ENCODE assay signal across 19 cellular contexts in genomic region chr5:107826311-107827000, GRCh38.
DNase-seq lines count a peak whose midpoint lies in the region; ATAC-seq and TF ChIP-seq lines count a peak whose summit lies in the region.
"Had no signal": no experiment of that assay in that cellular context is flagged by ENCODE, and none has a peak within 500 bp of the region (broad histone marks: within the 10 kb centered on the region; RNA-seq: fewer than 3 reads in every experiment).

No MANE protein-coding gene starts in this region.

- H3K27me3 Mint-ChIP-seq in neural progenitor cell (ENCODE audit: insufficient read depth, low read depth), result peaks cover 5% of the 10 kb centered on the region
- peaks cover 0 to 21% (median 2%) of the 10 kb centered on the region in 5 donors for H3K27me3 Mint-ChIP-seq in naive thymus-derived CD8-positive, alpha-beta T cell

- no peak for TF ChIP-seq CTCF in neural progenitor cell (IDR thresholded peaks at IDR 0.05)

- H3K27me3 ChIP-seq in H7 (ENCODE audit: control insufficient read depth, insufficient read depth, low read length) (no peaks in the 10 kb centered on the region), NT2/D1 (ENCODE audit: insufficient read depth, insufficient read length) (no peaks in the 10 kb centered on the region), neural progenitor cell (no peaks in the 10 kb centered on the region)
- H3K27me3 ChIP-seq: BE2C had no signal

- H3K36me3 ChIP-seq in H7 (replicated peaks; ENCODE audit: control insufficient read depth, insufficient read depth, low read length), result no peaks in the 10 kb centered on the region
- H3K36me3 ChIP-seq in NT2/D1 (ENCODE audit: insufficient read depth, insufficient read length, low read length), result no peaks in the 10 kb centered on the region
- H3K36me3 ChIP-seq in neural progenitor cell, result no peaks in the 10 kb centered on the region
- H3K36me3 ChIP-seq: BE2C had no signal

- no peak for ATAC-seq in naive thymus-derived CD8-positive, alpha-beta T cell
- no peak for ATAC-seq in GM19467 (IDR thresholded peaks at IDR 0.05; ENCODE audit: unreplicated experiment)
- ATAC-seq: K562, SK-N-SH treated with all-trans-retinoic acid at 6 μM for 48 hours had no signal

- H3K4me2 ChIP-seq in neural progenitor cell, result peak overlapping the region; percentile 64
- H3K4me2 ChIP-seq: PC-9 had no signal

- no peaks in the 10 kb centered on the region for H4K20me1 ChIP-seq in neural progenitor cell (ENCODE audit: low read depth)

- H3K4me1 ChIP-seq in NT2/D1 (ENCODE audit: insufficient read depth, insufficient read length) (no peaks in the 10 kb centered on the region), neural progenitor cell (peaks cover 35% of the 10 kb centered on the region)

- peaks cover 27% of the 10 kb centered on the region for H3K4me1 Mint-ChIP-seq in neural progenitor cell
- H3K4me1 Mint-ChIP-seq in naive thymus-derived CD8-positive, alpha-beta T cell, result no peaks in the 10 kb centered on the region
- H3K4me1 Mint-ChIP-seq: CD4-positive, CD25-positive, alpha-beta regulatory T cell had no signal

- H3K9me3 ChIP-seq in NT2/D1 (ENCODE audit: insufficient read depth, low read length), result no peaks in the 10 kb centered on the region
- no peaks in the 10 kb centered on the region for H3K9me3 ChIP-seq in neural progenitor cell (ENCODE audit: low read depth)

- H3F3A ChIP-seq in neural progenitor cell (ENCODE audit: low read depth), result peaks cover 31% of the 10 kb centered on the region

- no peak overlapping the region for H3K4me3 ChIP-seq in H7 (ENCODE audit: insufficient read depth, low read depth, low read length)
- no peak overlapping the region for H3K4me3 ChIP-seq in NT2/D1 (ENCODE audit: insufficient read length, low read depth)
- H3K4me3 ChIP-seq in neural progenitor cell, result no peak overlapping the region
- H3K4me3 ChIP-seq: K562, PC-9 had no signal

- peak; percentile 25 for DNase-seq in H7
- peak; percentile 36 for DNase-seq in NT2/D1 (ENCODE audit: low read depth, low spot score)
- peak; percentile 83 for DNase-seq in iPS DF 19.7 (ENCODE audit: low read depth, low spot score)
- DNase-seq in neural progenitor cell (ENCODE audit: low spot score), result peak; percentile 81
- DNase-seq in naive thymus-derived CD8-positive, alpha-beta T cell, result no peak
- no peak for DNase-seq in GM03348 (ENCODE audit: low spot score)
- DNase-seq: BE2C; CD4-positive, CD25-positive, alpha-beta regulatory T cell; HCEC 1CT; NCI-H1105; NCI-H1694 treated with DMSO at 0.1 percent for 48 hours; NCI-H2107; NCI-H524; PC-9; SIG-M5 had no signal

- H3K27ac Mint-ChIP-seq in neural progenitor cell, result peak overlapping the region; percentile 58
- peak overlapping the region in 1 of 10 donors; percentile 56 for H3K27ac Mint-ChIP-seq in naive thymus-derived CD8-positive, alpha-beta T cell
- H3K27ac Mint-ChIP-seq: CD4-positive, CD25-positive, alpha-beta regulatory T cell had no signal

- no peak overlapping the region for H3K4me3 Mint-ChIP-seq in neural progenitor cell
- H3K4me3 Mint-ChIP-seq in naive thymus-derived CD8-positive, alpha-beta T cell, result no peak overlapping the region
- H3K4me3 Mint-ChIP-seq: CD4-positive, CD25-positive, alpha-beta regulatory T cell had no signal

- H3K9me3 Mint-ChIP-seq in neural progenitor cell, result peaks cover 9% of the 10 kb centered on the region
- H3K9me3 Mint-ChIP-seq in naive thymus-derived CD8-positive, alpha-beta T cell, result peaks cover 0 to 9% (median 2%) of the 10 kb centered on the region in 9 donors

- H3K79me2 ChIP-seq in neural progenitor cell (ENCODE audit: low read depth), result no peaks in the 10 kb centered on the region

- POLR2A ChIA-PET in naive thymus-derived CD8-positive, alpha-beta T cell (lab: Charles Lee), result no interaction called here

- peak overlapping the region; percentile 89 for H3K27ac ChIP-seq in neural progenitor cell
- H3K27ac ChIP-seq: PC-9, RWPE1 had no signal

- H3K9ac ChIP-seq in NT2/D1 (ENCODE audit: insufficient read length, low read depth) (no peak overlapping the region), neural progenitor cell (no peak overlapping the region)

- H2AFZ ChIP-seq in neural progenitor cell (replicated peaks), result no peak overlapping the region
- H2AFZ ChIP-seq: PC-9 had no signal

- no peaks in the 10 kb centered on the region for H3K36me3 Mint-ChIP-seq in neural progenitor cell
- H3K36me3 Mint-ChIP-seq in naive thymus-derived CD8-positive, alpha-beta T cell, result peaks cover 0 to 4% (median 0%) of the 10 kb centered on the region in 3 donors
- H3K36me3 Mint-ChIP-seq: CD4-positive, CD25-positive, alpha-beta regulatory T cell had no signal

Comparison
In these comparisons a context has a peak if more than half of its experiments do, and no peak if none do; other contexts are left out.
1. DNase-seq: peak in H7 (single experiment), NT2/D1 (single experiment), iPS DF 19.7 (single experiment) and neural progenitor cell (single experiment); none in naive thymus-derived CD8-positive, alpha-beta T cell (0 of 10) and GM03348 (single experiment).